In the genomic region with DNA sequence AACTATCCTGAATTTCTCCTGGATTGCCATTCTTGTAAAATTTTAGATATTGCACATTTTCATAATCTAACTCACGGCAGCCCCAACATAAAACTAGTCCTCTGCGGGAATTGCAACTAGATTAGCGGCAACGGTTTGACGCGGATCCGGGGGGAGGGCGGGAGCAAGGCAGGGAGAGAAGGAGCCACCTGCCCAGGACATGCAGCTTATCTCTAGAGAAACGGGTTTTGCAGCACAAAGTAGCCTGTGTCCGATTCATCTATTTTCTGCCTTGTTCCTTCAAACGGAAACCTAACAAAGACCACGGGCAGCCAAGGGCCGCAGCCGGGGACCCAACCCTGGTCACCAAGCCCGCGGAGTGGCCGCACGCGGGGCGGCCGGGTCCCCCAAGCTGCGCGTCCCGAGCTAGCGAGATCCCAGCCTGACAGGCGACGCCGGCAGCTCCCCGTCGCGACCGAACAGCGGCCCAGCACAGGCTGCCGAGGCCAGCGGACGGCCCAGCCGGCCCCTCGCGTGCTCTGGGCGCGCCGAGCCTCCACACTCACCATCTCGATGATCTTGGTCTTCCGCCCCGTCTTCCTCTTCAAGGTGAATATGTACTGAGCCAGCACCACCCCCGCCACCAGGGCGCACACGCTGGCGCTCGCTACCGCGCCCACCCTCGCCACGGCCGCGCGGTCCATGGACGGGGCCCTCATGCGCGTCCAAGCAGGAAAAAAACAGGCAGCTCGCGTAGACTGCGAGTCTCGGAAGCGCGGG, we compare ENCODE assay signal across 1 cellular context.
A peak's percentile ranks its signal among the peaks of the same experiment; 100 is the strongest.
TF ChIP-seq lines count a peak whose summit lies in the region.

A gene (minus strand): TSS at position 754 of the 759 bp plus-strand sequence. CDS start 71 bp downstream, at position 683.

TF ChIP-seq in HepG2, 621 proteins besides CTCF, POLR2A, EP300 and RAD21 (continued from another document):
- TF ChIP-seq KDM5B (CRISPR knock-in tag; IDR thresholded peaks at IDR 0.05; ENCODE audit: borderline replicate concordance): peak; percentile 88; the same call in 1 of the 2 replicates
- TF ChIP-seq YY1 (IDR thresholded peaks at IDR 0.05; ENCODE audit: insufficient read depth, insufficient replicate concordance, low read depth, low read length): peak; percentile 24
- TF ChIP-seq HOXD1 (CRISPR knock-in tag; IDR thresholded peaks at IDR 0.05): 0 out of 2 replicates have a peak, but pooled peaks have one; percentile 53
- TF ChIP-seq TCF7 (IDR thresholded peaks at IDR 0.05; ENCODE audit: low read depth): no peak
- TF ChIP-seq, protein P1, sequence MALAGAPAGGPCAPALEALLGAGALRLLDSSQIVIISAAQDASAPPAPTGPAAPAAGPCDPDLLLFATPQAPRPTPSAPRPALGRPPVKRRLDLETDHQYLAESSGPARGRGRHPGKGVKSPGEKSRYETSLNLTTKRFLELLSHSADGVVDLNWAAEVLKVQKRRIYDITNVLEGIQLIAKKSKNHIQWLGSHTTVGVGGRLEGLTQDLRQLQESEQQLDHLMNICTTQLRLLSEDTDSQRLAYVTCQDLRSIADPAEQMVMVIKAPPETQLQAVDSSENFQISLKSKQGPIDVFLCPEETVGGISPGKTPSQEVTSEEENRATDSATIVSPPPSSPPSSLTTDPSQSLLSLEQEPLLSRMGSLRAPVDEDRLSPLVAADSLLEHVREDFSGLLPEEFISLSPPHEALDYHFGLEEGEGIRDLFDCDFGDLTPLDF (CRISPR knock-in tag; IDR thresholded peaks at IDR 0.05): peak; percentile 21; the same call in 1 of the 2 replicates
- TF ChIP-seq, protein P2, sequence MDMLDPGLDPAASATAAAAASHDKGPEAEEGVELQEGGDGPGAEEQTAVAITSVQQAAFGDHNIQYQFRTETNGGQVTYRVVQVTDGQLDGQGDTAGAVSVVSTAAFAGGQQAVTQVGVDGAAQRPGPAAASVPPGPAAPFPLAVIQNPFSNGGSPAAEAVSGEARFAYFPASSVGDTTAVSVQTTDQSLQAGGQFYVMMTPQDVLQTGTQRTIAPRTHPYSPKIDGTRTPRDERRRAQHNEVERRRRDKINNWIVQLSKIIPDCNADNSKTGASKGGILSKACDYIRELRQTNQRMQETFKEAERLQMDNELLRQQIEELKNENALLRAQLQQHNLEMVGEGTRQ (IDR thresholded peaks at IDR 0.05; ENCODE audit: low read depth, low read length): no peak
- TF ChIP-seq, protein P2 (CRISPR knock-in tag; IDR thresholded peaks at IDR 0.05; ENCODE audit: borderline replicate concordance): no peak
- no peak for TF ChIP-seq CBX2 (IDR thresholded peaks at IDR 0.05; ENCODE audit: low read depth, low read length)
- no peak for TF ChIP-seq CBX2 (CRISPR knock-in tag; IDR thresholded peaks at IDR 0.05; ENCODE audit: low read depth)
- TF ChIP-seq, protein P3, sequence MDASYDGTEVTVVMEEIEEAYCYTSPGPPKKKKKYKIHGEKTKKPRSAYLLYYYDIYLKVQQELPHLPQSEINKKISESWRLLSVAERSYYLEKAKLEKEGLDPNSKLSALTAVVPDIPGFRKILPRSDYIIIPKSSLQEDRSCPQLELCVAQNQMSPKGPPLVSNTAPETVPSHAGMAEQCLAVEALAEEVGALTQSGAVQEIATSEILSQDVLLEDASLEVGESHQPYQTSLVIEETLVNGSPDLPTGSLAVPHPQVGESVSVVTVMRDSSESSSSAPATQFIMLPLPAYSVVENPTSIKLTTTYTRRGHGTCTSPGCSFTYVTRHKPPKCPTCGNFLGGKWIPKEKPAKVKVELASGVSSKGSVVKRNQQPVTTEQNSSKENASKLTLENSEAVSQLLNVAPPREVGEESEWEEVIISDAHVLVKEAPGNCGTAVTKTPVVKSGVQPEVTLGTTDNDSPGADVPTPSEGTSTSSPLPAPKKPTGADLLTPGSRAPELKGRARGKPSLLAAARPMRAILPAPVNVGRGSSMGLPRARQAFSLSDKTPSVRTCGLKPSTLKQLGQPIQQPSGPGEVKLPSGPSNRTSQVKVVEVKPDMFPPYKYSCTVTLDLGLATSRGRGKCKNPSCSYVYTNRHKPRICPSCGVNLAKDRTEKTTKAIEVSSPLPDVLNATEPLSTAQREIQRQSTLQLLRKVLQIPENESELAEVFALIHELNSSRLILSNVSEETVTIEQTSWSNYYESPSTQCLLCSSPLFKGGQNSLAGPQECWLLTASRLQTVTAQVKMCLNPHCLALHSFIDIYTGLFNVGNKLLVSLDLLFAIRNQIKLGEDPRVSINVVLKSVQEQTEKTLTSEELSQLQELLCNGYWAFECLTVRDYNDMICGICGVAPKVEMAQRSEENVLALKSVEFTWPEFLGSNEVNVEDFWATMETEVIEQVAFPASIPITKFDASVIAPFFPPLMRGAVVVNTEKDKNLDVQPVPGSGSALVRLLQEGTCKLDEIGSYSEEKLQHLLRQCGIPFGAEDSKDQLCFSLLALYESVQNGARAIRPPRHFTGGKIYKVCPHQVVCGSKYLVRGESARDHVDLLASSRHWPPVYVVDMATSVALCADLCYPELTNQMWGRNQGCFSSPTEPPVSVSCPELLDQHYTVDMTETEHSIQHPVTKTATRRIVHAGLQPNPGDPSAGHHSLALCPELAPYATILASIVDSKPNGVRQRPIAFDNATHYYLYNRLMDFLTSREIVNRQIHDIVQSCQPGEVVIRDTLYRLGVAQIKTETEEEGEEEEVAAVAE (CRISPR knock-in tag; IDR thresholded peaks at IDR 0.05; ENCODE audit: borderline replicate concordance): peak; percentile 14; the same call in 1 of the 2 replicates
- TF ChIP-seq ZNF703 (CRISPR knock-in tag; IDR thresholded peaks at IDR 0.05; ENCODE audit: borderline replicate concordance): peak; percentile 18; the same call in 1 of the 2 replicates
- TF ChIP-seq, protein P4, sequence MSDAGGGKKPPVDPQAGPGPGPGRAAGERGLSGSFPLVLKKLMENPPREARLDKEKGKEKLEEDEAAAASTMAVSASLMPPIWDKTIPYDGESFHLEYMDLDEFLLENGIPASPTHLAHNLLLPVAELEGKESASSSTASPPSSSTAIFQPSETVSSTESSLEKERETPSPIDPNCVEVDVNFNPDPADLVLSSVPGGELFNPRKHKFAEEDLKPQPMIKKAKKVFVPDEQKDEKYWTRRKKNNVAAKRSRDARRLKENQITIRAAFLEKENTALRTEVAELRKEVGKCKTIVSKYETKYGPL (CRISPR knock-in tag; IDR thresholded peaks at IDR 0.05): 0 out of 2 replicates have a peak, but pooled peaks have one; percentile 16
- no peak for TF ChIP-seq ZNF75D (CRISPR knock-in tag; IDR thresholded peaks at IDR 0.05; ENCODE audit: borderline replicate concordance)
- TF ChIP-seq, protein P5, sequence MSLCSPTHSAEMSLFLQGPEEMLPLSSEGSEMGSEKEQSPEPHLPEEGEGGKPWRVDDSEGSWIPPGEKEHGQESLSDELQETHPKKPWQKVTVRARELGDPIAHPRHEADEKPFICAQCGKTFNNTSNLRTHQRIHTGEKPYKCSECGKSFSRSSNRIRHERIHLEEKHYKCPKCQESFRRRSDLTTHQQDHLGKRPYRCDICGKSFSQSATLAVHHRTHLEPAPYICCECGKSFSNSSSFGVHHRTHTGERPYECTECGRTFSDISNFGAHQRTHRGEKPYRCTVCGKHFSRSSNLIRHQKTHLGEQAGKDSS (CRISPR knock-in tag; IDR thresholded peaks at IDR 0.05; ENCODE audit: borderline replicate concordance, low read depth): peak; percentile 87
- TF ChIP-seq SMAD9 (CRISPR knock-in tag; IDR thresholded peaks at IDR 0.05): no peak
- peak; percentile 72; the same call in 1 of the 2 replicates for TF ChIP-seq ZNF83 (CRISPR knock-in tag; IDR thresholded peaks at IDR 0.05; ENCODE audit: borderline replicate concordance)
- TF ChIP-seq, protein P6, sequence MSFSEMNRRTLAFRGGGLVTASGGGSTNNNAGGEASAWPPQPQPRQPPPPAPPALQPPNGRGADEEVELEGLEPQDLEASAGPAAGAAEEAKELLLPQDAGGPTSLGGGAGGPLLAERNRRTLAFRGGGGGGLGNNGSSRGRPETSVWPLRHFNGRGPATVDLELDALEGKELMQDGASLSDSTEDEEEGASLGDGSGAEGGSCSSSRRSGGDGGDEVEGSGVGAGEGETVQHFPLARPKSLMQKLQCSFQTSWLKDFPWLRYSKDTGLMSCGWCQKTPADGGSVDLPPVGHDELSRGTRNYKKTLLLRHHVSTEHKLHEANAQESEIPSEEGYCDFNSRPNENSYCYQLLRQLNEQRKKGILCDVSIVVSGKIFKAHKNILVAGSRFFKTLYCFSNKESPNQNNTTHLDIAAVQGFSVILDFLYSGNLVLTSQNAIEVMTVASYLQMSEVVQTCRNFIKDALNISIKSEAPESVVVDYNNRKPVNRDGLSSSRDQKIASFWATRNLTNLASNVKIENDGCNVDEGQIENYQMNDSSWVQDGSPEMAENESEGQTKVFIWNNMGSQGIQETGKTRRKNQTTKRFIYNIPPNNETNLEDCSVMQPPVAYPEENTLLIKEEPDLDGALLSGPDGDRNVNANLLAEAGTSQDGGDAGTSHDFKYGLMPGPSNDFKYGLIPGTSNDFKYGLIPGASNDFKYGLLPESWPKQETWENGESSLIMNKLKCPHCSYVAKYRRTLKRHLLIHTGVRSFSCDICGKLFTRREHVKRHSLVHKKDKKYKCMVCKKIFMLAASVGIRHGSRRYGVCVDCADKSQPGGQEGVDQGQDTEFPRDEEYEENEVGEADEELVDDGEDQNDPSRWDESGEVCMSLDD (CRISPR knock-in tag; IDR thresholded peaks at IDR 0.05; ENCODE audit: borderline replicate concordance): 0 out of 2 replicates have a peak, but pooled peaks have one; percentile 58
- no peak for TF ChIP-seq CAMTA2 (CRISPR knock-in tag; IDR thresholded peaks at IDR 0.05; ENCODE audit: borderline replicate concordance)
- peak; percentile 48; the same call in 1 of the 2 replicates for TF ChIP-seq ARID2 (CRISPR knock-in tag; IDR thresholded peaks at IDR 0.05; ENCODE audit: borderline replicate concordance)
- TF ChIP-seq ZNF343 (CRISPR knock-in tag; IDR thresholded peaks at IDR 0.05): peak; percentile 95
- peak; percentile 73; the same call in 1 of the 2 replicates for TF ChIP-seq ZNF614 (CRISPR knock-in tag; IDR thresholded peaks at IDR 0.05; ENCODE audit: borderline replicate concordance)
- peak; percentile 32; the same call in 1 of the 2 replicates for TF ChIP-seq ZNF124 (CRISPR knock-in tag; IDR thresholded peaks at IDR 0.05)
- TF ChIP-seq ZNF782 (CRISPR knock-in tag; IDR thresholded peaks at IDR 0.05; ENCODE audit: borderline replicate concordance): peak; percentile 42
- TF ChIP-seq, protein P7, sequence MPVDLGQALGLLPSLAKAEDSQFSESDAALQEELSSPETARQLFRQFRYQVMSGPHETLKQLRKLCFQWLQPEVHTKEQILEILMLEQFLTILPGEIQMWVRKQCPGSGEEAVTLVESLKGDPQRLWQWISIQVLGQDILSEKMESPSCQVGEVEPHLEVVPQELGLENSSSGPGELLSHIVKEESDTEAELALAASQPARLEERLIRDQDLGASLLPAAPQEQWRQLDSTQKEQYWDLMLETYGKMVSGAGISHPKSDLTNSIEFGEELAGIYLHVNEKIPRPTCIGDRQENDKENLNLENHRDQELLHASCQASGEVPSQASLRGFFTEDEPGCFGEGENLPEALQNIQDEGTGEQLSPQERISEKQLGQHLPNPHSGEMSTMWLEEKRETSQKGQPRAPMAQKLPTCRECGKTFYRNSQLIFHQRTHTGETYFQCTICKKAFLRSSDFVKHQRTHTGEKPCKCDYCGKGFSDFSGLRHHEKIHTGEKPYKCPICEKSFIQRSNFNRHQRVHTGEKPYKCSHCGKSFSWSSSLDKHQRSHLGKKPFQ (CRISPR knock-in tag; IDR thresholded peaks at IDR 0.05; ENCODE audit: insufficient replicate concordance): no peak
- TF ChIP-seq ZNF430 (CRISPR knock-in tag; IDR thresholded peaks at IDR 0.05): 0 out of 2 replicates have a peak, but pooled peaks have one; percentile 71
- TF ChIP-seq SAFB2 (CRISPR knock-in tag; IDR thresholded peaks at IDR 0.05; ENCODE audit: borderline replicate concordance, low read depth): peak; percentile 58
- peak; percentile 85; the same call in 1 of the 2 replicates for TF ChIP-seq ZMAT3 (CRISPR knock-in tag; conservative IDR thresholded peaks at IDR 0.05)
- TF ChIP-seq AGO2 (optimal IDR thresholded peaks at IDR 0.05; ENCODE audit: low read depth, low read length): peak; percentile 56
- TF ChIP-seq AGO1 (IDR thresholded peaks at IDR 0.05; ENCODE audit: low read depth, low read length, poor library complexity, severe bottlenecking): no peak
- TF ChIP-seq, protein P8, sequence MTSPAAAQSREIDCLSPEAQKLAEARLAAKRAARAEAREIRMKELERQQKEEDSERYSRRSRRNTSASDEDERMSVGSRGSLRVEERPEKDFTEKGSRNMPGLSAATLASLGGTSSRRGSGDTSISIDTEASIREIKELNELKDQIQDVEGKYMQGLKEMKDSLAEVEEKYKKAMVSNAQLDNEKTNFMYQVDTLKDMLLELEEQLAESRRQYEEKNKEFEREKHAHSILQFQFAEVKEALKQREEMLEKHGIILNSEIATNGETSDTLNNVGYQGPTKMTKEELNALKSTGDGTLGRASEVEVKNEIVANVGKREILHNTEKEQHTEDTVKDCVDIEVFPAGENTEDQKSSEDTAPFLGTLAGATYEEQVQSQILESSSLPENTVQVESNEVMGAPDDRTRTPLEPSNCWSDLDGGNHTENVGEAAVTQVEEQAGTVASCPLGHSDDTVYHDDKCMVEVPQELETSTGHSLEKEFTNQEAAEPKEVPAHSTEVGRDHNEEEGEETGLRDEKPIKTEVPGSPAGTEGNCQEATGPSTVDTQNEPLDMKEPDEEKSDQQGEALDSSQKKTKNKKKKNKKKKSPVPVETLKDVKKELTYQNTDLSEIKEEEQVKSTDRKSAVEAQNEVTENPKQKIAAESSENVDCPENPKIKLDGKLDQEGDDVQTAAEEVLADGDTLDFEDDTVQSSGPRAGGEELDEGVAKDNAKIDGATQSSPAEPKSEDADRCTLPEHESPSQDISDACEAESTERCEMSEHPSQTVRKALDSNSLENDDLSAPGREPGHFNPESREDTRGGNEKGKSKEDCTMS (CRISPR knock-in tag; conservative IDR thresholded peaks at IDR 0.05): no peak
- TF ChIP-seq, protein P9, sequence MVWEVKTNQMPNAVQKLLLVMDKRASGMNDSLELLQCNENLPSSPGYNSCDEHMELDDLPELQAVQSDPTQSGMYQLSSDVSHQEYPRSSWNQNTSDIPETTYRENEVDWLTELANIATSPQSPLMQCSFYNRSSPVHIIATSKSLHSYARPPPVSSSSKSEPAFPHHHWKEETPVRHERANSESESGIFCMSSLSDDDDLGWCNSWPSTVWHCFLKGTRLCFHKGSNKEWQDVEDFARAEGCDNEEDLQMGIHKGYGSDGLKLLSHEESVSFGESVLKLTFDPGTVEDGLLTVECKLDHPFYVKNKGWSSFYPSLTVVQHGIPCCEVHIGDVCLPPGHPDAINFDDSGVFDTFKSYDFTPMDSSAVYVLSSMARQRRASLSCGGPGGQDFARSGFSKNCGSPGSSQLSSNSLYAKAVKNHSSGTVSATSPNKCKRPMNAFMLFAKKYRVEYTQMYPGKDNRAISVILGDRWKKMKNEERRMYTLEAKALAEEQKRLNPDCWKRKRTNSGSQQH (CRISPR knock-in tag; IDR thresholded peaks at IDR 0.05; ENCODE audit: low read depth): 0 out of 2 replicates have a peak, but pooled peaks have one; percentile 75
- peak; percentile 30; the same call in 1 of the 2 replicates for TF ChIP-seq SP5 (CRISPR knock-in tag; IDR thresholded peaks at IDR 0.05; ENCODE audit: borderline replicate concordance, low read depth)
